Comparison of ENCODE assay signal across 13 cellular contexts in the genomic region with DNA sequence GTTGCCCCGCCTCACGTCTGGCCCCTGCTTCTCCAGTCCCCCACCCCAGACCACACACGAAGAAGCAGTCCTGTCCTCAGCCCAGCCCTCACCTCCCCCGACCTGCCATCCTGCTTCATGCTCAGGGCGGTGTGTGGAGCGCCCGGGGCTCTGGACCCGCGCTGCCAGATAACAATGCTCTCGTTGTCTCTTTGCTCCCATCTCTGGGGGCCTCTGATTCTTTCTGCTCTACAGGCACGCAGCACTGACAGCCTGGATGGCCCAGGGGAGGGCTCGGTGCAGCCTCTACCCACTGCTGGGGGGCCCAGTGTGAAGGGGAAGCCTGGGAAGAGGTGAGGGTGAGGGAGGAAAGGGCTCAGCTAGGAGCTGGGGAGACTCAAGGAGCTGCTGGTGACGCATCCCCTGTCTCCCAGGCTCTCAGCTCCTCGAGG. TPM values are rescaled to one million over a fixed set of nuclear protein-coding genes. Genes with fewer than 3 reads are reported as not detected.
DNase-seq lines count a peak whose midpoint lies in the region; ATAC-seq and FAIRE-seq lines count a peak whose summit lies in the region.
"Had no signal": no experiment of that assay in that cellular context is flagged by ENCODE, and none has a peak within 500 bp of the region (broad histone marks: within the 10 kb centered on the region; RNA-seq: fewer than 3 reads in every experiment).

No MANE protein-coding gene starts in this region.

- no peak overlapping the region for H3K4me3 ChIP-seq in CD8-positive, alpha-beta memory T cell (ENCODE audit: low read length)
- H3K4me3 ChIP-seq: K562 had no signal

- peaks cover 21 to 23% (median 22%) of the 10 kb centered on the region in 3 donors for H3K4me1 Mint-ChIP-seq in CD8-positive, alpha-beta memory T cell
- H3K4me1 Mint-ChIP-seq in naive B cell = peaks cover 12 to 18% (median 15%) of the 10 kb centered on the region in 3 donors

- H3K4me1 ChIP-seq in CD8-positive, alpha-beta memory T cell (ENCODE audit: insufficient read depth, low read length) = peaks cover 17% of the 10 kb centered on the region

- DNase-seq in CD8-positive, alpha-beta memory T cell = no peak
- DNase-seq in naive B cell (no peak), HTR-8/SVneo (ENCODE audit: insufficient read length, low spot score) (no peak), iPS-NIHi11 (ENCODE audit: low spot score) (no peak), NCI-H1092 treated with DMSO at 0.1 percent for 48 hours (lab: John Stamatoyannopoulos, UW) (no peak)
- DNase-seq: AML-193; EL; NCI-H1930; stimulated activated CD4-positive, alpha-beta T cell treated with anti-CD3 and anti-CD28 coated beads, Interleukin-4, amount 100 ng/mL, for 24 hours had no signal

- no peaks in the 10 kb centered on the region for H3K27me3 ChIP-seq in CD8-positive, alpha-beta memory T cell (ENCODE audit: insufficient read depth, low read length, poor library complexity, severe bottlenecking)
- H3K27me3 ChIP-seq: SJSA1 had no signal

- POLR2A ChIA-PET in CD8-positive, alpha-beta memory T cell (lab: Charles Lee) = no interaction called here

- no peaks in the 10 kb centered on the region for H3K27me3 Mint-ChIP-seq in CD8-positive, alpha-beta memory T cell
- H3K27me3 Mint-ChIP-seq in naive B cell = no peaks in the 10 kb centered on the region
- H3K27me3 Mint-ChIP-seq: stimulated activated naive CD8-positive, alpha-beta T cell treated with anti-CD3 and anti-CD28 coated beads, Interleukin-15, Interleukin-2, amounts not matched to agents 100 ng/mL and 50 ng/mL, for 24 hours had no signal

- H3K36me3 Mint-ChIP-seq in CD8-positive, alpha-beta memory T cell = peaks cover 0 to 12% (median 0%) of the 10 kb centered on the region in 3 donors
- H3K36me3 Mint-ChIP-seq in naive B cell = no peaks in the 10 kb centered on the region

- no peaks in the 10 kb centered on the region for H3K36me3 ChIP-seq in CD8-positive, alpha-beta memory T cell (ENCODE audit: insufficient read depth, low read length)

- peak overlapping the region in 1 of 8 donors; percentile 22 for H3K27ac Mint-ChIP-seq in CD8-positive, alpha-beta memory T cell
- peak overlapping the region in 2 of 6 donors; percentile 21 to 44 for H3K27ac Mint-ChIP-seq in naive B cell
- H3K27ac Mint-ChIP-seq: stimulated activated naive CD8-positive, alpha-beta T cell treated with anti-CD3 and anti-CD28 coated beads, Interleukin-15, Interleukin-2, amounts not matched to agents 100 ng/mL and 50 ng/mL, for 24 hours had no signal

- no peak for ATAC-seq in naive B cell (ENCODE audit: low read depth in 2 of 2)
- ATAC-seq: K562 had no signal

- peak overlapping the region in 4 of 7 donors; percentile 36 to 88 (median 52) for H3K4me3 Mint-ChIP-seq in CD8-positive, alpha-beta memory T cell
- peak overlapping the region in 5 of 8 donors; percentile 20 to 87 (median 45) for H3K4me3 Mint-ChIP-seq in naive B cell

- FAIRE-seq in HTR-8/SVneo (lab: Jason Lieb, UNC) = no peak
- FAIRE-seq: K562 had no signal

- H3K27ac ChIP-seq in CD8-positive, alpha-beta memory T cell (ENCODE audit: low read depth, low read length) = no peak overlapping the region
- peak overlapping the region; percentile 64 for H3K27ac ChIP-seq in angular gyrus (ENCODE audit: low read depth, low read length)
- H3K27ac ChIP-seq: SJSA1 had no signal

- H3K9me3 ChIP-seq in CD8-positive, alpha-beta memory T cell (ENCODE audit: low read length) = no peaks in the 10 kb centered on the region
- H3K9me3 ChIP-seq: SJSA1 had no signal

- H3K9me3 Mint-ChIP-seq in CD8-positive, alpha-beta memory T cell = no peaks in the 10 kb centered on the region
- peaks cover 0 to 1% (median 0%) of the 10 kb centered on the region in 7 donors for H3K9me3 Mint-ChIP-seq in naive B cell
- H3K9me3 Mint-ChIP-seq: stimulated activated naive CD8-positive, alpha-beta T cell treated with anti-CD3 and anti-CD28 coated beads, Interleukin-15, Interleukin-2, amounts not matched to agents 100 ng/mL and 50 ng/mL, for 24 hours had no signal

- CTCF ChIA-PET in CD8-positive, alpha-beta memory T cell (lab: Charles Lee) = no interaction called here

RNA-seq across cellular contexts. Expression of a gene that starts 2.1 kb away (rescaled TPM):
- total RNA-seq in CD8-positive, alpha-beta memory T cell = 10 to 100 TPM in 1 of 2 experiments, 1 to 10 TPM in 1; 9.2 to 11.9 TPM
- 0.71 TPM for polyA plus RNA-seq in CD8-positive, alpha-beta memory T cell
- under 1 TPM in 1 of 6 donors, not detected in 5; 0.58 TPM for polyA plus RNA-seq in naive B cell (ENCODE audit: low read depth in 6 of 6)

RNA-seq across cellular contexts. Expression of a gene that starts 19.4 kb away (rescaled TPM):
- total RNA-seq in CD8-positive, alpha-beta memory T cell = 10 to 100 TPM; 35.2 to 40.5 TPM
- 8.3 TPM for polyA plus RNA-seq in CD8-positive, alpha-beta memory T cell
- polyA plus RNA-seq in naive B cell (ENCODE audit: low read depth in 6 of 6) = 10 to 100 TPM in 1 of 6 donors, 1 to 10 TPM in 4, not detected in 1; 3.2 to 13.9 (median 9.0) TPM

RNA-seq across cellular contexts. Expression of a gene that starts 20.6 kb away (rescaled TPM):
- not detected for total RNA-seq in CD8-positive, alpha-beta memory T cell
- not detected for polyA plus RNA-seq in CD8-positive, alpha-beta memory T cell
- polyA plus RNA-seq in naive B cell (ENCODE audit: low read depth in 6 of 6) = not detected
- total RNA-seq: SJSA1 had no signal
- polyA plus RNA-seq: K562 had no signal

RNA-seq across cellular contexts. Expression of a gene that starts 29.1 kb away (rescaled TPM):
- 10 to 100 TPM in 1 of 2 experiments, 1 to 10 TPM in 1; 8.8 to 10.5 TPM for total RNA-seq in CD8-positive, alpha-beta memory T cell
- polyA plus RNA-seq in CD8-positive, alpha-beta memory T cell = 12.7 TPM
- 10 to 100 TPM in 3 of 6 donors, 1 to 10 TPM in 3; 8.1 to 17.9 (median 11.1) TPM for polyA plus RNA-seq in naive B cell (ENCODE audit: low read depth in 6 of 6)

RNA-seq across cellular contexts. Expression of a gene that starts 32.0 kb away (rescaled TPM):
- 10 to 100 TPM; 50.8 to 57.8 TPM for total RNA-seq in CD8-positive, alpha-beta memory T cell
- polyA plus RNA-seq in CD8-positive, alpha-beta memory T cell = 101 TPM
- 100 to 1,000 TPM in 2 of 6 donors, 10 to 100 TPM in 4; 82.4 to 105 (median 94.3) TPM for polyA plus RNA-seq in naive B cell (ENCODE audit: low read depth in 6 of 6)
